In genomic region chr4:113762061-113762850, GRCh38 we compare ENCODE assay signal across 1 cellular context.
A peak's percentile ranks its signal among the peaks of the same experiment; 100 is the strongest.
TF ChIP-seq lines count a peak whose summit lies in the region.

No MANE protein-coding gene starts in this region.

TF ChIP-seq in H1, 55 proteins besides CTCF, POLR2A, EP300 and RAD21 (continued from another document):
- peak; percentile 31; the same call in 1 of the 2 replicates for TF ChIP-seq MAX (IDR thresholded peaks at IDR 0.05)
- peak; percentile 90 for TF ChIP-seq JUND (IDR thresholded peaks at IDR 0.05; ENCODE audit: low read length)
- no peak for TF ChIP-seq BCL11A (IDR thresholded peaks at IDR 0.05; ENCODE audit: low read depth in 2 of 2, low read length in 2 of 2)
- TF ChIP-seq SIRT6 (IDR thresholded peaks at IDR 0.05; ENCODE audit: low read length) = no peak
- peak; percentile 56; the same call in 1 of the 2 replicates for TF ChIP-seq BRCA1 (IDR thresholded peaks at IDR 0.05; ENCODE audit: low read depth, low read length)
- no peak for TF ChIP-seq TEAD4 (IDR thresholded peaks at IDR 0.05; ENCODE audit: low read depth, low read length)
- no peak for TF ChIP-seq CEBPB (IDR thresholded peaks at IDR 0.05; ENCODE audit: low read depth, low read length)
- TF ChIP-seq KDM5A (IDR thresholded peaks at IDR 0.05; ENCODE audit: low read length) = no peak
- TF ChIP-seq SP1 (IDR thresholded peaks at IDR 0.05; ENCODE audit: low read depth, low read length) = peak; percentile 34; the same call in 1 of the 2 replicates
- TF ChIP-seq RBBP5 (IDR thresholded peaks at IDR 0.05; ENCODE audit: borderline replicate concordance, low read depth, low read length) = peak; percentile 23; the same call in 1 of the 2 replicates
- no peak for TF ChIP-seq RFX5 (IDR thresholded peaks at IDR 0.05; ENCODE audit: borderline replicate concordance, low read depth, low read length)
- TF ChIP-seq YY1 (IDR thresholded peaks at IDR 0.05; ENCODE audit: low read depth, low read length) = no peak
- TF ChIP-seq SRF (IDR thresholded peaks at IDR 0.05; ENCODE audit: low read depth, low read length) = no peak; the same call in 1 of the 2 replicates
- TF ChIP-seq ASH2L (IDR thresholded peaks at IDR 0.05; ENCODE audit: low read length) = peak; percentile 83
- 0 out of 2 replicates have a peak, but pooled peaks have one; percentile 15 for TF ChIP-seq CHD1 (IDR thresholded peaks at IDR 0.05; ENCODE audit: low read depth, low read length)
- TF ChIP-seq JUN (IDR thresholded peaks at IDR 0.05; ENCODE audit: low read depth, low read length) = peak; percentile 80; the same call in 1 of the 2 replicates
- peak; percentile 45 for TF ChIP-seq SAP30 (IDR thresholded peaks at IDR 0.05; ENCODE audit: insufficient read depth, insufficient replicate concordance, low read length)
- no peak for TF ChIP-seq CBX5 (IDR thresholded peaks at IDR 0.05; ENCODE audit: low read depth, low read length)
- TF ChIP-seq NRF1 (IDR thresholded peaks at IDR 0.05; ENCODE audit: low read depth, low read length) = no peak
- TF ChIP-seq GTF2F1 (IDR thresholded peaks at IDR 0.05; ENCODE audit: borderline replicate concordance, low read depth, low read length) = no peak
- peak; percentile 89 for TF ChIP-seq ATF3 (IDR thresholded peaks at IDR 0.05; ENCODE audit: insufficient read depth, low read depth, low read length)
- no peak for TF ChIP-seq GABPA (IDR thresholded peaks at IDR 0.05; ENCODE audit: borderline replicate concordance, insufficient read depth, low read length)
- peak; percentile 71; the same call in 1 of the 2 replicates for TF ChIP-seq PHF8 (conservative IDR thresholded peaks at IDR 0.05; ENCODE audit: low read depth, low read length)
- no peak for TF ChIP-seq KDM4A (IDR thresholded peaks at IDR 0.05; ENCODE audit: low read depth, low read length, severe bottlenecking)
- peak; percentile 39; the same call in 1 of the 2 replicates for TF ChIP-seq POLR2AphosphoS5 (IDR thresholded peaks at IDR 0.05; ENCODE audit: low read depth, low read length)
- TF ChIP-seq CBX8 (IDR thresholded peaks at IDR 0.05; ENCODE audit: borderline replicate concordance, low read depth, low read length) = no peak
- TF ChIP-seq CHD2 (IDR thresholded peaks at IDR 0.05; ENCODE audit: low read length) = peak; percentile 92
- no peak for TF ChIP-seq SIX5 (IDR thresholded peaks at IDR 0.05; ENCODE audit: low read depth, low read length)
- peak; percentile 59 for TF ChIP-seq TAF7 (optimal IDR thresholded peaks at IDR 0.05; ENCODE audit: borderline replicate concordance, low read depth, low read length)
- TF ChIP-seq RXRA (IDR thresholded peaks at IDR 0.05; ENCODE audit: insufficient read depth, low read depth, low read length) = no peak
- TF ChIP-seq EZH2 (IDR thresholded peaks at IDR 0.05; ENCODE audit: low read depth, low read length, severe bottlenecking) = no peak
- TF ChIP-seq HDAC2 (IDR thresholded peaks at IDR 0.05; ENCODE audit: borderline replicate concordance in 1 of 2, low read depth in 2 of 2, low read length in 2 of 2) = no peak
- no peak for TF ChIP-seq SP2 (IDR thresholded peaks at IDR 0.05; ENCODE audit: low read length)
- no peak for TF ChIP-seq HDAC6 (IDR thresholded peaks at IDR 0.05; ENCODE audit: low read depth, low read length)
- TF ChIP-seq TBP (IDR thresholded peaks at IDR 0.05; ENCODE audit: low read depth, low read length) = peak; percentile 85
- TF ChIP-seq ZNF274 (IDR thresholded peaks at IDR 0.05; ENCODE audit: borderline replicate concordance, extremely low read depth, low read length) = no peak
- TF ChIP-seq CREB1 (IDR thresholded peaks at IDR 0.05) = peak; percentile 88
- TF ChIP-seq MAFK (IDR thresholded peaks at IDR 0.05; ENCODE audit: low read depth, low read length) = no peak
- no peak for TF ChIP-seq FOSL1 (IDR thresholded peaks at IDR 0.05; ENCODE audit: insufficient read depth, low read depth, low read length)
- TF ChIP-seq, protein P1, sequence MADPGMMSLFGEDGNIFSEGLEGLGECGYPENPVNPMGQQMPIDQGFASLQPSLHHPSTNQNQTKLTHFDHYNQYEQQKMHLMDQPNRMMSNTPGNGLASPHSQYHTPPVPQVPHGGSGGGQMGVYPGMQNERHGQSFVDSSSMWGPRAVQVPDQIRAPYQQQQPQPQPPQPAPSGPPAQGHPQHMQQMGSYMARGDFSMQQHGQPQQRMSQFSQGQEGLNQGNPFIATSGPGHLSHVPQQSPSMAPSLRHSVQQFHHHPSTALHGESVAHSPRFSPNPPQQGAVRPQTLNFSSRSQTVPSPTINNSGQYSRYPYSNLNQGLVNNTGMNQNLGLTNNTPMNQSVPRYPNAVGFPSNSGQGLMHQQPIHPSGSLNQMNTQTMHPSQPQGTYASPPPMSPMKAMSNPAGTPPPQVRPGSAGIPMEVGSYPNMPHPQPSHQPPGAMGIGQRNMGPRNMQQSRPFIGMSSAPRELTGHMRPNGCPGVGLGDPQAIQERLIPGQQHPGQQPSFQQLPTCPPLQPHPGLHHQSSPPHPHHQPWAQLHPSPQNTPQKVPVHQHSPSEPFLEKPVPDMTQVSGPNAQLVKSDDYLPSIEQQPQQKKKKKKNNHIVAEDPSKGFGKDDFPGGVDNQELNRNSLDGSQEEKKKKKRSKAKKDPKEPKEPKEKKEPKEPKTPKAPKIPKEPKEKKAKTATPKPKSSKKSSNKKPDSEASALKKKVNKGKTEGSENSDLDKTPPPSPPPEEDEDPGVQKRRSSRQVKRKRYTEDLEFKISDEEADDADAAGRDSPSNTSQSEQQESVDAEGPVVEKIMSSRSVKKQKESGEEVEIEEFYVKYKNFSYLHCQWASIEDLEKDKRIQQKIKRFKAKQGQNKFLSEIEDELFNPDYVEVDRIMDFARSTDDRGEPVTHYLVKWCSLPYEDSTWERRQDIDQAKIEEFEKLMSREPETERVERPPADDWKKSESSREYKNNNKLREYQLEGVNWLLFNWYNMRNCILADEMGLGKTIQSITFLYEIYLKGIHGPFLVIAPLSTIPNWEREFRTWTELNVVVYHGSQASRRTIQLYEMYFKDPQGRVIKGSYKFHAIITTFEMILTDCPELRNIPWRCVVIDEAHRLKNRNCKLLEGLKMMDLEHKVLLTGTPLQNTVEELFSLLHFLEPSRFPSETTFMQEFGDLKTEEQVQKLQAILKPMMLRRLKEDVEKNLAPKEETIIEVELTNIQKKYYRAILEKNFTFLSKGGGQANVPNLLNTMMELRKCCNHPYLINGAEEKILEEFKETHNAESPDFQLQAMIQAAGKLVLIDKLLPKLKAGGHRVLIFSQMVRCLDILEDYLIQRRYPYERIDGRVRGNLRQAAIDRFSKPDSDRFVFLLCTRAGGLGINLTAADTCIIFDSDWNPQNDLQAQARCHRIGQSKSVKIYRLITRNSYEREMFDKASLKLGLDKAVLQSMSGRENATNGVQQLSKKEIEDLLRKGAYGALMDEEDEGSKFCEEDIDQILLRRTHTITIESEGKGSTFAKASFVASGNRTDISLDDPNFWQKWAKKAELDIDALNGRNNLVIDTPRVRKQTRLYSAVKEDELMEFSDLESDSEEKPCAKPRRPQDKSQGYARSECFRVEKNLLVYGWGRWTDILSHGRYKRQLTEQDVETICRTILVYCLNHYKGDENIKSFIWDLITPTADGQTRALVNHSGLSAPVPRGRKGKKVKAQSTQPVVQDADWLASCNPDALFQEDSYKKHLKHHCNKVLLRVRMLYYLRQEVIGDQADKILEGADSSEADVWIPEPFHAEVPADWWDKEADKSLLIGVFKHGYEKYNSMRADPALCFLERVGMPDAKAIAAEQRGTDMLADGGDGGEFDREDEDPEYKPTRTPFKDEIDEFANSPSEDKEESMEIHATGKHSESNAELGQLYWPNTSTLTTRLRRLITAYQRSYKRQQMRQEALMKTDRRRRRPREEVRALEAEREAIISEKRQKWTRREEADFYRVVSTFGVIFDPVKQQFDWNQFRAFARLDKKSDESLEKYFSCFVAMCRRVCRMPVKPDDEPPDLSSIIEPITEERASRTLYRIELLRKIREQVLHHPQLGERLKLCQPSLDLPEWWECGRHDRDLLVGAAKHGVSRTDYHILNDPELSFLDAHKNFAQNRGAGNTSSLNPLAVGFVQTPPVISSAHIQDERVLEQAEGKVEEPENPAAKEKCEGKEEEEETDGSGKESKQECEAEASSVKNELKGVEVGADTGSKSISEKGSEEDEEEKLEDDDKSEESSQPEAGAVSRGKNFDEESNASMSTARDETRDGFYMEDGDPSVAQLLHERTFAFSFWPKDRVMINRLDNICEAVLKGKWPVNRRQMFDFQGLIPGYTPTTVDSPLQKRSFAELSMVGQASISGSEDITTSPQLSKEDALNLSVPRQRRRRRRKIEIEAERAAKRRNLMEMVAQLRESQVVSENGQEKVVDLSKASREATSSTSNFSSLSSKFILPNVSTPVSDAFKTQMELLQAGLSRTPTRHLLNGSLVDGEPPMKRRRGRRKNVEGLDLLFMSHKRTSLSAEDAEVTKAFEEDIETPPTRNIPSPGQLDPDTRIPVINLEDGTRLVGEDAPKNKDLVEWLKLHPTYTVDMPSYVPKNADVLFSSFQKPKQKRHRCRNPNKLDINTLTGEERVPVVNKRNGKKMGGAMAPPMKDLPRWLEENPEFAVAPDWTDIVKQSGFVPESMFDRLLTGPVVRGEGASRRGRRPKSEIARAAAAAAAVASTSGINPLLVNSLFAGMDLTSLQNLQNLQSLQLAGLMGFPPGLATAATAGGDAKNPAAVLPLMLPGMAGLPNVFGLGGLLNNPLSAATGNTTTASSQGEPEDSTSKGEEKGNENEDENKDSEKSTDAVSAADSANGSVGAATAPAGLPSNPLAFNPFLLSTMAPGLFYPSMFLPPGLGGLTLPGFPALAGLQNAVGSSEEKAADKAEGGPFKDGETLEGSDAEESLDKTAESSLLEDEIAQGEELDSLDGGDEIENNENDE (IDR thresholded peaks at IDR 0.05; ENCODE audit: insufficient replicate concordance, low read length) = no peak
- TF ChIP-seq TCF12 (IDR thresholded peaks at IDR 0.05; ENCODE audit: low read depth, low read length) = no peak
- TF ChIP-seq SP4 (IDR thresholded peaks at IDR 0.05; ENCODE audit: low read length) = 0 out of 2 replicates have a peak, but pooled peaks have one; percentile 54
- no peak for TF ChIP-seq SUZ12 (IDR thresholded peaks at IDR 0.05; ENCODE audit: low read length)
